ENCODE assay signal across 32 cellular contexts in genomic region chr18:76464281-76465259, GRCh38. TPM values are rescaled to one million over a fixed set of nuclear protein-coding genes. Genes with fewer than 3 reads are reported as not detected.
DNase-seq lines count a peak whose midpoint lies in the region; ATAC-seq, FAIRE-seq and TF ChIP-seq lines count a peak whose summit lies in the region.
"Had no signal": no experiment of that assay in that cellular context is flagged by ENCODE, and none has a peak within 500 bp of the region (broad histone marks: within the 10 kb centered on the region; RNA-seq: fewer than 3 reads in every experiment).

No MANE protein-coding gene starts in this region.

- peaks cover 0 to 4% of the 10 kb centered on the region in 2 experiments; a peak in 3 of 4 replicates for H3K36me3 ChIP-seq in GM12878 (ENCODE audit: control insufficient read depth in 2 of 2, insufficient read depth in 2 of 2, low read length in 1 of 2)
- H3K36me3 ChIP-seq in suprapubic skin = no peaks in the 10 kb centered on the region
- H3K36me3 ChIP-seq in effector memory CD4-positive, alpha-beta T cell (ENCODE audit: control insufficient read depth, insufficient read depth, low read length) = no peaks in the 10 kb centered on the region
- H3K36me3 ChIP-seq: adrenal gland, neural progenitor cell had no signal

- TF ChIP-seq EP300 in GM12878 (IDR thresholded peaks at IDR 0.05; ENCODE audit: borderline replicate concordance in 1 of 2, control insufficient read depth in 1 of 2, low read depth in 2 of 2, low read length in 2 of 2) (no peak), suprapubic skin (IDR thresholded peaks at IDR 0.05) (no peak)

- POLR2A ChIA-PET in activated CD4-positive, alpha-beta T cell treated with anti-CD3 and anti-CD28 coated beads, Interleukin-2, amount 10 ng/mL, durations not matched to agents 7 days and 5 days (lab: Charles Lee) = no interaction called here
- POLR2A ChIA-PET in GM12878 (lab: Charles Lee) = interaction anchor here (0.7 kb wide), 1 partner anchor 33 kb away, joined by 3 read pairs; no protein-coding TSS in a partner anchor
- POLR2A ChIA-PET in naive thymus-derived CD8-positive, alpha-beta T cell (lab: Charles Lee) = no interaction called here

- intact Hi-C loops in GM12878 (cut with micrococcal nuclease; ENCODE audit: unreplicated experiment) = no loop called here

- no peak overlapping the region for H3K9ac ChIP-seq in GM12878 (ENCODE audit: control insufficient read depth, insufficient read depth, low read length)
- H3K9ac ChIP-seq: neural progenitor cell had no signal

- no peak for DNase-seq in activated CD4-positive, alpha-beta T cell treated with anti-CD3 and anti-CD28 coated beads, Interleukin-2, amount 10 ng/mL, durations not matched to agents 7 days and 5 days
- no peak for DNase-seq in activated CD4-positive, alpha-beta T cell treated with anti-CD3 and anti-CD28 coated beads, Interleukin-2, amount 50 U/mL, for 48 hours
- no peak for DNase-seq in GM12878 (ENCODE audit: low read depth, low spot score)
- DNase-seq in naive thymus-derived CD8-positive, alpha-beta T cell = no peak
- peak; percentile 45 to 55 for DNase-seq in suprapubic skin (ENCODE audit: low spot score in 2 of 2)
- no peak for DNase-seq in D341Med (ENCODE audit: low spot score)
- no peak for DNase-seq in effector memory CD4-positive, alpha-beta T cell
- DNase-seq: 8988T; activated CD4-positive, alpha-beta T cell treated with anti-CD3 and anti-CD28 coated beads for 4 hours; activated naive CD4-positive, alpha-beta T cell treated with anti-CD3 and anti-CD28 coated beads, Interleukin-2, amount 10 ng/mL, durations not matched to agents 7 days and 5 days; CD4-positive, CD25-positive, alpha-beta regulatory T cell; central memory CD4-positive, alpha-beta T cell; foreskin keratinocyte; heart left ventricle; KBM-7; mucosa of descending colon; NCI-H1105; NCI-H187 treated with DMSO at 0.1 percent for 48 hours; NCI-H2171; NCI-H82; right cardiac atrium; SIG-M5; spleen; stimulated activated CD4-positive, alpha-beta T cell treated with anti-CD3 and anti-CD28 coated beads, Interleukin-2, amount 100 ng/mL, for 24 hours had no signal

- SMC1A ChIA-PET in GM12878 (lab: Charles Lee; ENCODE audit: uncharacterized antibody, unreplicated experiment) = interaction anchor here (0.7 to 2.3 kb wide), 2 partner anchors 9 to 12 kb away, joined by 3 to 10 read pairs; no protein-coding TSS in a partner anchor

- in situ Hi-C loops in GM12878 (cut with MboI) = no loop called here

- no peaks in the 10 kb centered on the region for H3K9me3 Mint-ChIP-seq in activated CD4-positive, alpha-beta T cell treated with anti-CD3 and anti-CD28 coated beads, Interleukin-2, amount 10 ng/mL, durations not matched to agents 7 days and 5 days
- no peaks in the 10 kb centered on the region for H3K9me3 Mint-ChIP-seq in naive thymus-derived CD8-positive, alpha-beta T cell
- H3K9me3 Mint-ChIP-seq: activated naive CD4-positive, alpha-beta T cell treated with anti-CD3 and anti-CD28 coated beads, Interleukin-2, amount 10 ng/mL, durations not matched to agents 7 days and 5 days; CD4-positive, CD25-positive, alpha-beta regulatory T cell; dendritic cell treated with granulocyte-macrophage colony-stimulating factor and Interleukin-4, amounts not matched to agents 40 ng/mL and 50 ng/mL, for 4 days had no signal

- H3K4me3 ChIP-seq in GM12878 (no peak overlapping the region), suprapubic skin (no peak overlapping the region)
- no peak overlapping the region for H3K4me3 ChIP-seq in effector memory CD4-positive, alpha-beta T cell (ENCODE audit: insufficient read depth, low read depth, low read length, poor library complexity, severe bottlenecking)
- H3K4me3 ChIP-seq: adrenal gland, heart left ventricle, mucosa of descending colon, neural progenitor cell, spleen, tibial nerve had no signal

- no TSS peak for BruUV-seq in GM12878 (replicated peaks; lab: Mats Ljungman, UMichigan)

- H3K36me3 Mint-ChIP-seq in activated CD4-positive, alpha-beta T cell treated with anti-CD3 and anti-CD28 coated beads, Interleukin-2, amount 10 ng/mL, durations not matched to agents 7 days and 5 days (ENCODE audit: low read depth) = no peaks in the 10 kb centered on the region
- H3K36me3 Mint-ChIP-seq in naive thymus-derived CD8-positive, alpha-beta T cell = peaks cover 0 to 17% (median 0%) of the 10 kb centered on the region in 3 donors
- H3K36me3 Mint-ChIP-seq: activated naive CD4-positive, alpha-beta T cell treated with anti-CD3 and anti-CD28 coated beads, Interleukin-2, amount 10 ng/mL, durations not matched to agents 7 days and 5 days; CD4-positive, CD25-positive, alpha-beta regulatory T cell had no signal

- H3K4me3 Mint-ChIP-seq in activated CD4-positive, alpha-beta T cell treated with anti-CD3 and anti-CD28 coated beads, Interleukin-2, amount 10 ng/mL, durations not matched to agents 7 days and 5 days = no peak overlapping the region
- no peak overlapping the region for H3K4me3 Mint-ChIP-seq in naive thymus-derived CD8-positive, alpha-beta T cell
- H3K4me3 Mint-ChIP-seq: activated naive CD4-positive, alpha-beta T cell treated with anti-CD3 and anti-CD28 coated beads, Interleukin-2, amount 10 ng/mL, durations not matched to agents 7 days and 5 days; CD4-positive, CD25-positive, alpha-beta regulatory T cell; dendritic cell treated with granulocyte-macrophage colony-stimulating factor and Interleukin-4, amounts not matched to agents 40 ng/mL and 50 ng/mL, for 4 days; neural progenitor cell had no signal

- H3K79me2 ChIP-seq in GM12878 (ENCODE audit: control insufficient read depth, insufficient read depth, low read length) = peaks cover 60% of the 10 kb centered on the region

- CTCF ChIA-PET in activated CD4-positive, alpha-beta T cell treated with anti-CD3 and anti-CD28 coated beads, Interleukin-2, amount 10 ng/mL, durations not matched to agents 7 days and 5 days (lab: Charles Lee) = no interaction called here
- CTCF ChIA-PET in GM12878 (lab: Yijun Ruan, JAX) = interaction anchor here (1.2 kb wide), 1 partner anchor 10 kb away, joined by 4 read pairs; no protein-coding TSS in a partner anchor

- no peak overlapping the region for H3K4me2 ChIP-seq in GM12878 (ENCODE audit: control insufficient read depth, insufficient read depth)
- H3K4me2 ChIP-seq: neural progenitor cell had no signal

- H3K27ac Mint-ChIP-seq in activated CD4-positive, alpha-beta T cell treated with anti-CD3 and anti-CD28 coated beads, Interleukin-2, amount 10 ng/mL, durations not matched to agents 7 days and 5 days = peak overlapping the region; percentile 20
- peak overlapping the region in 6 of 10 donors; percentile 18 to 84 (median 64) for H3K27ac Mint-ChIP-seq in naive thymus-derived CD8-positive, alpha-beta T cell
- H3K27ac Mint-ChIP-seq: activated naive CD4-positive, alpha-beta T cell treated with anti-CD3 and anti-CD28 coated beads, Interleukin-2, amount 10 ng/mL, durations not matched to agents 7 days and 5 days; dendritic cell treated with granulocyte-macrophage colony-stimulating factor and Interleukin-4, amounts not matched to agents 40 ng/mL and 50 ng/mL, for 4 days; neural progenitor cell had no signal

- H4K20me1 ChIP-seq in GM12878 (ENCODE audit: control insufficient read depth, insufficient read depth) = peaks cover 3% of the 10 kb centered on the region; the same call in 1 of the 2 replicates

- H3K27ac ChIP-seq in GM12878 (ENCODE audit: control insufficient read depth, insufficient read depth) = no peak overlapping the region
- H3K27ac ChIP-seq in suprapubic skin = no peak overlapping the region
- no peak overlapping the region for H3K27ac ChIP-seq in effector memory CD4-positive, alpha-beta T cell (ENCODE audit: insufficient read depth, low read length, poor library complexity, severe bottlenecking)
- H3K27ac ChIP-seq: adrenal gland, foreskin keratinocyte, heart left ventricle, neural progenitor cell, tibial nerve had no signal

- FAIRE-seq in GM12878 (lab: Jason Lieb, UNC) = no peak
- FAIRE-seq: GM12891, H54 had no signal

- H3K4me1 ChIP-seq in GM12878 (ENCODE audit: control insufficient read depth, insufficient read depth, low read length) (peaks cover 13% of the 10 kb centered on the region), suprapubic skin (peaks cover 31% of the 10 kb centered on the region)
- peaks cover 6% of the 10 kb centered on the region for H3K4me1 ChIP-seq in effector memory CD4-positive, alpha-beta T cell (ENCODE audit: control insufficient read depth, insufficient read depth, low read length, poor library complexity, severe bottlenecking)

- RAD21 ChIA-PET in GM12878 (lab: Charles Lee; ENCODE audit: unreplicated experiment) = no interaction called here

- 68% methylated on average over 19 of the region's 19 CpGs for WGBS in GM12878 (ENCODE audit: insufficient coverage, insufficient replicate concordance, low lambda C conversion rate, missing lambda C conversion rate)
- 92% methylated on average over 17 of the region's 19 CpGs for WGBS in suprapubic skin

- ATAC-seq in GM12878 = peak; percentile 40; the same call in 2 of the 3 replicates
- ATAC-seq in naive thymus-derived CD8-positive, alpha-beta T cell = no peak
- ATAC-seq in HG02938 (IDR thresholded peaks at IDR 0.05; ENCODE audit: unreplicated experiment) = no peak
- ATAC-seq: esophagus mucosa, foreskin keratinocyte, heart left ventricle, mucosa of descending colon, right cardiac atrium had no signal

- H3K9me3 ChIP-seq in GM12878 (replicated peaks; ENCODE audit: control insufficient read depth, insufficient read depth, low read length) = no peaks in the 10 kb centered on the region
- H3K9me3 ChIP-seq in suprapubic skin = no peaks in the 10 kb centered on the region
- H3K9me3 ChIP-seq in effector memory CD4-positive, alpha-beta T cell (ENCODE audit: control insufficient read depth, low read length) = no peaks in the 10 kb centered on the region
- H3K9me3 ChIP-seq: adrenal gland, heart left ventricle, mucosa of descending colon, spleen, tibial nerve had no signal

- no peaks in the 10 kb centered on the region for H3K27me3 Mint-ChIP-seq in activated CD4-positive, alpha-beta T cell treated with anti-CD3 and anti-CD28 coated beads, Interleukin-2, amount 10 ng/mL, durations not matched to agents 7 days and 5 days
- no peaks in the 10 kb centered on the region for H3K27me3 Mint-ChIP-seq in naive thymus-derived CD8-positive, alpha-beta T cell
- H3K27me3 Mint-ChIP-seq: dendritic cell treated with granulocyte-macrophage colony-stimulating factor and Interleukin-4, amounts not matched to agents 40 ng/mL and 50 ng/mL, for 4 days had no signal

- no peak for TF ChIP-seq RAD21 in GM12878 (IDR thresholded peaks at IDR 0.05; ENCODE audit: insufficient read depth, low read depth, low read length)

- H3K27me3 ChIP-seq in GM12878 (replicated peaks in 1 of 2; ENCODE audit: control insufficient read depth in 2 of 2, insufficient read depth in 2 of 2, low read length in 1 of 2) (no peaks in the 10 kb centered on the region), suprapubic skin (no peaks in the 10 kb centered on the region)
- H3K27me3 ChIP-seq in effector memory CD4-positive, alpha-beta T cell (replicated peaks; ENCODE audit: control insufficient read depth, insufficient read depth, low read length, poor library complexity, severe bottlenecking) = no peaks in the 10 kb centered on the region
- H3K27me3 ChIP-seq: adrenal gland, foreskin keratinocyte, heart left ventricle, neural progenitor cell, spleen, tibial nerve had no signal

- H2AFZ ChIP-seq in GM12878 (ENCODE audit: control insufficient read depth, low read depth, low read length) = no peak overlapping the region
- H2AFZ ChIP-seq: neural progenitor cell had no signal

- TF ChIP-seq POLR2A in GM12878 (IDR thresholded peaks at IDR 0.05; ENCODE audit: low read depth, low read length) (no peak), suprapubic skin (IDR thresholded peaks at IDR 0.05) (no peak)

- peaks cover 22% of the 10 kb centered on the region for H3K4me1 Mint-ChIP-seq in activated CD4-positive, alpha-beta T cell treated with anti-CD3 and anti-CD28 coated beads, Interleukin-2, amount 10 ng/mL, durations not matched to agents 7 days and 5 days
- H3K4me1 Mint-ChIP-seq in naive thymus-derived CD8-positive, alpha-beta T cell = peaks cover 15 to 47% (median 36%) of the 10 kb centered on the region in 4 donors

- TF ChIP-seq CTCF in GM12878 (IDR thresholded peaks at IDR 0.05 in 2 of 3, conservative IDR thresholded peaks at IDR 0.05 in 1 of 3; ENCODE audit: control insufficient read depth in 2 of 3, extremely low read depth in 1 of 3, insufficient read depth in 1 of 3, low read depth in 3 of 3, low read length in 3 of 3) (no peak), suprapubic skin (IDR thresholded peaks at IDR 0.05) (no peak)

RNA-seq across cellular contexts. Expression of gene ZNF516, which starts 30.5 kb away (rescaled TPM):
- total RNA-seq in activated CD4-positive, alpha-beta T cell treated with anti-CD3 and anti-CD28 coated beads, Interleukin-2, amount 10 ng/mL, durations not matched to agents 7 days and 5 days = 1 to 10 TPM; 3.9 to 4.1 TPM
- total RNA-seq in GM12878 (2013; cell fraction: nucleolus; rRNA removed) = 64.3 and 64.4 TPM in 2 replicates
- total RNA-seq in GM12878 (2014; rRNA removed) (9.5 and 12.1 TPM in 2 replicates), GM12878 (2014; rRNA removed; fragmentation: Illumina TruSeq; extraction: Trizol) (6.8 and 6.9 TPM in 2 replicates), GM12878 (2021) (23.8 and 32.0 TPM in 2 replicates), suprapubic skin (10 to 100 TPM; 20.5 to 55.4 (median 22.4) TPM)
- polyA plus RNA-seq in GM12878 (2011; ENCODE audit: low read depth) = 7.3 TPM
- polyA plus RNA-seq in GM12878 (2011; rRNA removed) (8.7 and 9.0 TPM in 2 replicates), GM12878 (2014; fragmentation: Illumina TruSeq; extraction: Trizol) (3.9 and 4.7 TPM in 2 replicates), GM12878 (2014; fragmentation: Nextera tagmentation; extraction: Ambion mirVana) (1 to 10 TPM; 2.0 to 4.2 TPM), GM12878 (2014; rRNA removed) (9.8 and 10.4 TPM in 2 replicates), GM12878 (2016; fragmentation: Nextera tagmentation; extraction: Ambion mirVana) (1 to 10 TPM; 8.2 to 8.3 TPM)
- polyA plus RNA-seq in GM12878 (2011; cell fraction: cytosol; rRNA removed) = 5.5 and 6.0 TPM in 2 replicates
- polyA plus RNA-seq in GM12878 (2011; cell fraction: nucleus; rRNA removed) = 21.3 and 23.9 TPM in 2 replicates
- polyA plus RNA-seq in GM12878 (2012) = 11.5 and 14.1 TPM in 2 replicates
- 6.5 and 11.3 TPM in 2 replicates for polyA minus RNA-seq in GM12878 (2011; rRNA and poly(A)+ RNA removed)
- 6.0 and 11.0 TPM in 2 replicates for polyA minus RNA-seq in GM12878 (2011; cell fraction: cytosol; rRNA and poly(A)+ RNA removed)
- polyA minus RNA-seq in GM12878 (2011; cell fraction: nucleus; rRNA and poly(A)+ RNA removed) = 22.1 and 30.9 TPM in 2 replicates
- 10 to 100 TPM; 25.7 to 27.2 TPM for total RNA-seq in naive thymus-derived CD8-positive, alpha-beta T cell
- 1 to 10 TPM in 2 of 3 donors, under 1 TPM in 1; 0.80 to 5.8 (median 1.8) TPM for polyA plus RNA-seq in naive thymus-derived CD8-positive, alpha-beta T cell

Comparison
In these comparisons a context has a peak if more than half of its experiments do, and no peak if none do; other contexts are left out.
1. DNase-seq: peak in suprapubic skin (2 of 2); none in activated CD4-positive, alpha-beta T cell treated with anti-CD3 and anti-CD28 coated beads, Interleukin-2, amount 10 ng/mL, durations not matched to agents 7 days and 5 days (single experiment), activated CD4-positive, alpha-beta T cell treated with anti-CD3 and anti-CD28 coated beads, Interleukin-2, amount 50 U/mL, for 48 hours (0 of 2), GM12878 (single experiment), naive thymus-derived CD8-positive, alpha-beta T cell (0 of 10), D341Med (single experiment) and effector memory CD4-positive, alpha-beta T cell (0 of 3).